ENCODE assay signal across 8 cellular contexts in the genomic region with DNA sequence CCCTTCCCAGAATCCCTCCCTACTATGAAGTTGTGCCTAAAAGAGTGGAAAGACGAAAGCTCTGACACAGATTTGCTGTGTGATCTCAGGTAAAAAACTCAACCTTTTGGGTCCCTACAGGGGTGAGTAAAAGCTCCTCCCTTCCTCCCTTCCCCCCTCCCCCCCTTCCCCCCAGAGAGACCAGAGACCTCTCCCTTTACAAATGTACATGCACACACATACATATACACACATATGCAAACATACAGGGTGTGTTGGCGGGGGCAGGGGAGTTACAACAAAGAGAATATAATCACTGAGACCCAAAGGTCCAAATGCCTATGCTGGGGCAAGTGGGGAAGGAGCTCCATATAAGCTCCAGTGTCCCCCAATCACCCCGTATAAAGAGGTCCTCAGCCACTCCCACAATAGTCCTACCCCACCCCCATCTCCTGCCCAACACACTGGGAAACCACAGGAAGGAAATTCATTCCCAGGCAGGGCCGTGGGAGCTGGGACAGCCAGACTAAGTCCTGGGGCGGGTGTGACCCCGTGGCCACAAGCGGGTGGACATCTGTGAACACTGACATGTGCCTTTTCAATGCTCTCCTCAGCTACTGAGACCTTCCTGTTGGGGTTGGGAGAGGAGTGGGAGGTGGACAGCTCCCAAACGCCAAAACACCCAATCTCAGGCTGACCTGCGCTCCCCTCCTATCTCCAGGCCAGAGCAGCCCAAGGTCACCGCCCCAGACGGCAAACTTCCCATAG. TPM values are rescaled to one million over a fixed set of nuclear protein-coding genes. Genes with fewer than 3 reads are reported as not detected.
DNase-seq lines count a peak whose midpoint lies in the region; ATAC-seq and TF ChIP-seq lines count a peak whose summit lies in the region.

No MANE protein-coding gene starts in this region.

- H3K4me1 ChIP-seq in CD8-positive, alpha-beta T cell (ENCODE audit: insufficient read depth, low read length): peaks cover 80% of the 10 kb centered on the region

- H3K9me3 Mint-ChIP-seq in CD8-positive, alpha-beta T cell: no peaks in the 10 kb centered on the region
- H3K9me3 Mint-ChIP-seq in chondrocyte (ENCODE audit: low read depth) (no peaks in the 10 kb centered on the region), type B pancreatic cell (no peaks in the 10 kb centered on the region)

- in situ Hi-C loops in KBM-7 (cut with MboI; ENCODE audit: low pct_unique_long_range_greater_than_20kb, low sequenced_read_pairs): no loop called here

- H3K27me3 ChIP-seq in CD8-positive, alpha-beta T cell (ENCODE audit: insufficient read depth, low read length): no peaks in the 10 kb centered on the region

- TF ChIP-seq CTCF in CD8-positive, alpha-beta T cell (IDR thresholded peaks at IDR 0.05): no peak
- TF ChIP-seq CTCF in chondrocyte (IDR thresholded peaks at IDR 0.05): no peak
- no peak for TF ChIP-seq CTCF in type B pancreatic cell (conservative IDR thresholded peaks at IDR 0.05)

- CTCF ChIA-PET in CD8-positive, alpha-beta T cell (lab: Charles Lee): interaction anchor here (0.9 to 6.8 kb wide), 7 partner anchors 8 to 110 kb away, joined by 3 to 66 read pairs (median 4); no protein-coding TSS in a partner anchor

- no peak for DNase-seq in CD8-positive, alpha-beta T cell
- DNase-seq in MV-4-11 (lab: John Stamatoyannopoulos, UW) (peak; percentile 52), chondrocyte (ENCODE audit: low spot score) (peak; percentile 90), lung microvascular endothelial cell (ENCODE audit: low read depth in 2 of 2) (peak; percentile 84 to 92), type B pancreatic cell (ENCODE audit: extremely low spot score, unreplicated experiment) (no peak), KBM-7 (no peak), Ammon's horn (ENCODE audit: low spot score) (no peak)

- peak overlapping the region; percentile 41 for H3K27ac ChIP-seq in CD8-positive, alpha-beta T cell (ENCODE audit: low read depth, low read length)

- no peaks in the 10 kb centered on the region for H3K27me3 Mint-ChIP-seq in CD8-positive, alpha-beta T cell (ENCODE audit: low read depth)
- H3K27me3 Mint-ChIP-seq in chondrocyte (ENCODE audit: low read depth) (no peaks in the 10 kb centered on the region), type B pancreatic cell (no peaks in the 10 kb centered on the region)

- peak overlapping the region; percentile 92 for H3K4me3 Mint-ChIP-seq in CD8-positive, alpha-beta T cell
- H3K4me3 Mint-ChIP-seq in chondrocyte (ENCODE audit: unreplicated experiment): peak overlapping the region; percentile 89
- peak overlapping the region; percentile 89 for H3K4me3 Mint-ChIP-seq in type B pancreatic cell

- no peak for ATAC-seq in CD8-positive, alpha-beta T cell
- no peak for ATAC-seq in GM18498 (IDR thresholded peaks at IDR 0.05; ENCODE audit: unreplicated experiment)

- no peaks in the 10 kb centered on the region for H3K9me3 ChIP-seq in CD8-positive, alpha-beta T cell (ENCODE audit: low read length)

- peaks cover 78% of the 10 kb centered on the region for H3K4me1 Mint-ChIP-seq in CD8-positive, alpha-beta T cell (ENCODE audit: low read depth)
- peaks cover 79% of the 10 kb centered on the region for H3K4me1 Mint-ChIP-seq in chondrocyte (ENCODE audit: low read depth)
- peaks cover 45% of the 10 kb centered on the region for H3K4me1 Mint-ChIP-seq in type B pancreatic cell (ENCODE audit: unreplicated experiment)

- peak overlapping the region; percentile 92 for H3K4me3 ChIP-seq in CD8-positive, alpha-beta T cell (ENCODE audit: low read depth, low read length)

- no peaks in the 10 kb centered on the region for H3K36me3 ChIP-seq in CD8-positive, alpha-beta T cell (ENCODE audit: insufficient read depth, low read length)

- peak overlapping the region; percentile 87 for H3K27ac Mint-ChIP-seq in CD8-positive, alpha-beta T cell
- H3K27ac Mint-ChIP-seq in chondrocyte (ENCODE audit: unreplicated experiment) (peak overlapping the region; percentile 81), type B pancreatic cell (peak overlapping the region; percentile 74)

- intact Hi-C loops in CD8-positive, alpha-beta T cell (cut with DNase I, micrococcal nuclease): loop anchor here (1.0 to 5.0 kb wide), 3 partner anchors 9 to 639 kb away; a partner anchor contains a TSS

- POLR2A ChIA-PET in CD8-positive, alpha-beta T cell (lab: Charles Lee): interaction anchor here (0.5 to 8.1 kb wide), 4 partner anchors 10 to 83 kb away, joined by 3 to 203 read pairs (median 3); no protein-coding TSS in a partner anchor

- H3K36me3 Mint-ChIP-seq in CD8-positive, alpha-beta T cell: peaks cover 34% of the 10 kb centered on the region
- H3K36me3 Mint-ChIP-seq in chondrocyte (ENCODE audit: low read depth) (peaks cover 1% of the 10 kb centered on the region), type B pancreatic cell (no peaks in the 10 kb centered on the region)

RNA-seq across cellular contexts. Expression of a gene that starts 2.0 kb away (rescaled TPM):
- 100 to 1,000 TPM; 227 to 230 TPM for total RNA-seq in CD8-positive, alpha-beta T cell
- total RNA-seq in chondrocyte (42.3 to 64.7 TPM (median 62.0 TPM) in 3 replicates), lung microvascular endothelial cell (3.7 and 4.4 TPM in 2 replicates), type B pancreatic cell (ENCODE audit: low replicate concordance) (20.7 and 26.1 TPM in 2 replicates)

Comparison
In these comparisons a context has a peak if more than half of its experiments do, and no peak if none do; other contexts are left out.
1. DNase-seq: peak in MV-4-11 (single experiment), chondrocyte (single experiment) and lung microvascular endothelial cell (2 of 2); none in CD8-positive, alpha-beta T cell (0 of 7), type B pancreatic cell (single experiment), KBM-7 (single experiment) and Ammon's horn (single experiment).
2. Peak in every context shown above with its lines, with median percentiles within 50 percentile points of each other: H3K27ac Mint-ChIP-seq and H3K4me3 Mint-ChIP-seq.